Comparison of ENCODE assay signal across 10 cellular contexts in genomic region chr17:81427446-81428120, GRCh38. TPM values are rescaled to one million over a fixed set of nuclear protein-coding genes. Genes with fewer than 3 reads are reported as not detected.
A peak's percentile ranks its signal among the peaks of the same experiment; 100 is the strongest.
DNase-seq lines count a peak whose midpoint lies in the region; ATAC-seq and TF ChIP-seq lines count a peak whose summit lies in the region.
"Had no signal": no experiment of that assay in that cellular context is flagged by ENCODE, and none has a peak within 500 bp of the region (broad histone marks: within the 10 kb centered on the region; RNA-seq: fewer than 3 reads in every experiment).

No MANE protein-coding gene starts in this region.

- no peak overlapping the region for H2AFZ ChIP-seq in PC-3 (ENCODE audit: low read length)

- TF ChIP-seq POLR2A in uterus (IDR thresholded peaks at IDR 0.05) (no peak), suprapubic skin (IDR thresholded peaks at IDR 0.05) (no peak)

- no peaks in the 10 kb centered on the region for H3K9me2 ChIP-seq in PC-3 (replicated peaks; ENCODE audit: low read length)

- H3K27me3 ChIP-seq in colonic mucosa, result no peaks in the 10 kb centered on the region
- no peaks in the 10 kb centered on the region for H3K27me3 ChIP-seq in uterus
- no peaks in the 10 kb centered on the region for H3K27me3 ChIP-seq in PC-3 (ENCODE audit: low read length)
- no peaks in the 10 kb centered on the region for H3K27me3 ChIP-seq in suprapubic skin
- H3K27me3 ChIP-seq: ovary had no signal

- no peak overlapping the region for H3K27ac ChIP-seq in colonic mucosa
- no peak overlapping the region for H3K27ac ChIP-seq in uterus
- no peak overlapping the region for H3K27ac ChIP-seq in PC-3 (ENCODE audit: low read length)
- H3K27ac ChIP-seq in suprapubic skin, result no peak overlapping the region
- H3K27ac ChIP-seq: ovary had no signal

- ATAC-seq in GM18909 (IDR thresholded peaks at IDR 0.05; ENCODE audit: poor library complexity, unreplicated experiment) (no peak), PC-3 (no peak)

- peak overlapping the region in 1 of 2 donors; percentile 19 for H3K9ac ChIP-seq in colonic mucosa (ENCODE audit: low read depth in 2 of 2, low read length in 2 of 2)
- H3K9ac ChIP-seq in PC-3 (ENCODE audit: low read length), result no peak overlapping the region

- BruUV-seq in PC-3 (replicated peaks; lab: Mats Ljungman, UMichigan), result no TSS peak

- peaks cover 16% of the 10 kb centered on the region; the same call in 1 of the 2 replicates for H3K79me2 ChIP-seq in PC-3 (ENCODE audit: low read length)

- H4K20me1 ChIP-seq in PC-3 (ENCODE audit: low read length), result no peaks in the 10 kb centered on the region

- H3K9me3 ChIP-seq in colonic mucosa (no peaks in the 10 kb centered on the region), uterus (no peaks in the 10 kb centered on the region), PC-3 (ENCODE audit: low read length) (no peaks in the 10 kb centered on the region), suprapubic skin (no peaks in the 10 kb centered on the region)
- H3K9me3 ChIP-seq: ovary had no signal

- intact Hi-C loops in colonic mucosa (cut with DNase I), result no loop called here
- intact Hi-C loops in uterus (cut with DNase I; ENCODE audit: low total_unique reads), result no loop called here
- intact Hi-C loops in PC-3 (cut with micrococcal nuclease), result no loop called here

- CTCF ChIA-PET in PC-3 (lab: Charles Lee), result no interaction called here

- 23% methylated on average over 9 of the region's 32 CpGs for WGBS in suprapubic skin

- H3K4me3 ChIP-seq in colonic mucosa, result no peak overlapping the region
- H3K4me3 ChIP-seq in uterus, result no peak overlapping the region
- no peak overlapping the region for H3K4me3 ChIP-seq in PC-3 (ENCODE audit: low read length)
- H3K4me3 ChIP-seq in suprapubic skin, result no peak overlapping the region
- H3K4me3 ChIP-seq: ovary had no signal

- DNase-seq in COLO668 (lab: John Stamatoyannopoulos, UW; ENCODE audit: unreplicated experiment), result peak; percentile 24
- peak; percentile 70 for DNase-seq in NCI-H1694 treated with DMSO at 0.1 percent for 48 hours (lab: John Stamatoyannopoulos, UW)
- peak; percentile 65 for DNase-seq in colonic mucosa
- peak; percentile 86 for DNase-seq in pons (ENCODE audit: low spot score)
- no peak for DNase-seq in uterus
- DNase-seq in PC-3, result no peak
- DNase-seq in suprapubic skin (ENCODE audit: low spot score in 2 of 2), result no peak
- DNase-seq: GOT3, ovary had no signal

- H3K4me1 ChIP-seq in colonic mucosa (peaks cover 31% of the 10 kb centered on the region), uterus (peaks cover 7 to 32% of the 10 kb centered on the region in 2 donors), PC-3 (ENCODE audit: insufficient read depth, low read length) (peaks cover 25% of the 10 kb centered on the region), suprapubic skin (peaks cover 56% of the 10 kb centered on the region)

- no peak for TF ChIP-seq EP300 in suprapubic skin (IDR thresholded peaks at IDR 0.05)

- POLR2A ChIA-PET in PC-3 (lab: Charles Lee; ENCODE audit: unreplicated experiment), result no interaction called here

- no peak for TF ChIP-seq CTCF in colonic mucosa (IDR thresholded peaks at IDR 0.05)
- no peak for TF ChIP-seq CTCF in uterus (IDR thresholded peaks at IDR 0.05)
- TF ChIP-seq CTCF in PC-3 (conservative IDR thresholded peaks at IDR 0.05; ENCODE audit: low read depth, low read length), result no peak
- TF ChIP-seq CTCF in suprapubic skin (IDR thresholded peaks at IDR 0.05), result no peak

- H3K4me2 ChIP-seq in PC-3 (ENCODE audit: low read length), result no peak overlapping the region

- no peaks in the 10 kb centered on the region for H3F3A ChIP-seq in PC-3 (ENCODE audit: low read length, unreplicated experiment)

- H3K36me3 ChIP-seq in colonic mucosa, result no peaks in the 10 kb centered on the region
- H3K36me3 ChIP-seq in uterus, result no peaks in the 10 kb centered on the region
- no peaks in the 10 kb centered on the region for H3K36me3 ChIP-seq in PC-3 (ENCODE audit: low read depth, low read length)
- no peaks in the 10 kb centered on the region for H3K36me3 ChIP-seq in suprapubic skin
- H3K36me3 ChIP-seq: ovary had no signal

RNA-seq across cellular contexts. Expression of gene BAHCC1, which starts 32.3 kb away (rescaled TPM):
- total RNA-seq in colonic mucosa (10 to 100 TPM; 12.5 to 26.3 TPM), uterus (10 to 100 TPM in 2 of 4 donors, 1 to 10 TPM in 2; 1.5 to 34.1 (median 8.5) TPM), PC-3 (2014; rRNA removed) (9.9 and 16.9 TPM in 2 replicates), suprapubic skin (10 to 100 TPM in 2 of 4 donors, 1 to 10 TPM in 2; 4.5 to 19.3 (median 12.2) TPM)

Comparison
In these comparisons a context has a peak if more than half of its experiments do, and no peak if none do; other contexts are left out.
1. DNase-seq: peak in COLO668 (single experiment), NCI-H1694 treated with DMSO at 0.1 percent for 48 hours (single experiment), colonic mucosa (single experiment) and pons (single experiment); none in uterus (0 of 2), PC-3 (single experiment) and suprapubic skin (0 of 2).